ENCODE assay signal across 5 cellular contexts in the genomic region with DNA sequence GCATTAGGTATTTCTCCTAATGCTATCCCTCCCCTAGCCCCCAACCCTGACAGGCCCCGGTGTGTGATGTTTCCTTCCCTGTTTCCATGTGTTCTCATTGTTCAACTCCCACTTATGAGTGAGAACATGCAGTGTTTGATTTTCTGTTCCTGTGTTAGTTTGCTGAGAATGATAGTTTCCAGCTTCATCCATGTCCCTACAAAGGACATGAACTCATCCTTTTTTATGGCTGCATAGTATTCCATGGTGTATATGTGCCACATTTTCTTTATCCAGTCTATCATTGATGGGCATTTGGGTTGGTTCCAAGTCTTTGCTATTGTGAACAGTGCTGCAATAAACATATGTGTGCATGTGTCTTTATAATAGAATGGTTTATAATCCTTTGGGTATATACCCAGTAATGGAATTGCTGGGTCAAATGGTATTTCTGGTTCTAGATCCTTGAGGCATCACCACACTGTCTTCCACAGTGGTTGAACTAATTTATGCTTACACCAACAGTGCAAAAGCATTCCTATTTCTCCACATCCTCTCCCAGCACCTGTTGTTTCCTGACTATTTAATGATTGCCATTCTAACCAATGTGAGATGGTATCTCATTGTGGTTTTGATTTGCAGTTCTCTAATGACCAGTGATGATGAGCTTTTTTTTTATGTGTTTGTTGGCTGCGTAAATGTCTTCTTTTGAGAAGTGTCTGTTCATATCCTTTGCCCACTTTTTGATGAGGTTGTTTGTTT.
DNase-seq lines count a peak whose midpoint lies in the region; ATAC-seq lines count a peak whose summit lies in the region.
"Not testable (repeated sequence)": the region's sequence is repeated elsewhere in the genome, so short reads cannot be mapped to it uniquely, and the experiment has no call there.

No MANE protein-coding gene starts in this region.

- intact Hi-C loops in sciatic nerve (cut with DNase I): not testable (repeated sequence)

- DNase-seq in GF-D8 (lab: John Stamatoyannopoulos, UW): peak; percentile 30
- DNase-seq in LHCN-M2 (ENCODE audit: low read depth): peak; percentile 17
- not testable (repeated sequence) for DNase-seq in central memory CD8-positive, alpha-beta T cell (ENCODE audit: low spot score in 2 of 2)
- peak; percentile 65 for DNase-seq in myocyte (ENCODE audit: low read depth)
- DNase-seq in sciatic nerve (ENCODE audit: low spot score): peak; percentile 22

- H3K27ac Mint-ChIP-seq in central memory CD8-positive, alpha-beta T cell (ENCODE audit: low read depth): peak overlapping the region; percentile 53

- H3K36me3 Mint-ChIP-seq in central memory CD8-positive, alpha-beta T cell (ENCODE audit: insufficient read depth): peaks cover 21% of the 10 kb centered on the region

- not testable (repeated sequence) for H3K4me3 Mint-ChIP-seq in central memory CD8-positive, alpha-beta T cell

- not testable (repeated sequence) for H3K9me3 Mint-ChIP-seq in central memory CD8-positive, alpha-beta T cell

- H3K27me3 Mint-ChIP-seq in central memory CD8-positive, alpha-beta T cell: not testable (repeated sequence)

- ATAC-seq in central memory CD8-positive, alpha-beta T cell (replicated peaks; ENCODE audit: extremely low read depth, poor library complexity, severe bottlenecking); sciatic nerve: not testable (repeated sequence)

- not testable (repeated sequence) for H3K4me1 Mint-ChIP-seq in central memory CD8-positive, alpha-beta T cell
